15 cellular contexts compared by ENCODE assay signal in genomic region chr20:19423892-19424620, GRCh38.
"Had no signal": no experiment of that assay in that cellular context is flagged by ENCODE, and none has a peak within 500 bp of the region (broad histone marks: within the 10 kb centered on the region; RNA-seq: fewer than 3 reads in every experiment).

No MANE protein-coding gene starts in this region.

- H3K36me3 ChIP-seq: esophagus squamous epithelium, tibial artery, vagina, WERI-Rb-1 had no signal

- ATAC-seq: naive thymus-derived CD4-positive, alpha-beta T cell; stimulated activated naive CD8-positive, alpha-beta T cell treated with anti-CD3 and anti-CD28 coated beads, Interleukin-15, Interleukin-2, amounts not matched to agents 100 U/mL and 50 U/mL, for 24 hours had no signal

- H3K4me1 Mint-ChIP-seq: naive thymus-derived CD4-positive, alpha-beta T cell had no signal

- H3K27ac ChIP-seq: esophagus squamous epithelium, tibial artery, vagina, WERI-Rb-1 had no signal

- H3K9me3 ChIP-seq: esophagus squamous epithelium, tibial artery, vagina had no signal

- H3K36me3 Mint-ChIP-seq: naive thymus-derived CD4-positive, alpha-beta T cell had no signal

- H3K27me3 ChIP-seq: esophagus squamous epithelium, tibial artery, vagina had no signal

- H3K4me3 ChIP-seq: esophagus squamous epithelium, tibial artery, vagina had no signal

- DNase-seq: activated CD4-positive, alpha-beta T cell treated with anti-CD3 and anti-CD28 coated beads for 1 hour; effector CD4-positive, alpha-beta T cell; esophagus squamous epithelium; mesenchymal stem cell; naive thymus-derived CD4-positive, alpha-beta T cell; nucleus accumbens; posterior cingulate gyrus; stimulated activated CD4-positive, alpha-beta T cell treated with anti-CD3 and anti-CD28 coated beads, Interleukin-12 subunit alpha, Interleukin-12 subunit beta, amount 100 ng/mL, for 4 hours; stimulated activated CD4-positive, alpha-beta T cell treated with anti-CD3 and anti-CD28 coated beads, Interleukin-1b, Interleukin-23, amount 100 ng/mL, for 48 hours; stimulated activated naive CD8-positive, alpha-beta T cell treated with anti-CD3 and anti-CD28 coated beads, Interleukin-15, Interleukin-2, amounts not matched to agents 100 U/mL and 50 U/mL, for 24 hours; substantia nigra; tibial artery; WERI-Rb-1 had no signal

- H3K4me3 Mint-ChIP-seq: activated naive CD8-positive, alpha-beta T cell; naive thymus-derived CD4-positive, alpha-beta T cell had no signal

- H3K27ac Mint-ChIP-seq: activated naive CD8-positive, alpha-beta T cell; naive thymus-derived CD4-positive, alpha-beta T cell had no signal
